Comparison of ENCODE assay signal across 8 cellular contexts in genomic region chr3:195624603-195625568, GRCh38. TPM values are rescaled to one million over a fixed set of nuclear protein-coding genes. Genes with fewer than 3 reads are reported as not detected.
DNase-seq lines count a peak whose midpoint lies in the region; ATAC-seq and TF ChIP-seq lines count a peak whose summit lies in the region.
"Not testable (repeated sequence)": the region's sequence is repeated elsewhere in the genome, so short reads cannot be mapped to it uniquely, and the experiment has no call there.

No MANE protein-coding gene starts in this region.

- H3K27me3 Mint-ChIP-seq in CD4-positive, alpha-beta memory T cell; activated naive CD4-positive, alpha-beta T cell treated with anti-CD3 and anti-CD28 coated beads for 36 hours (ENCODE audit: low read depth): not testable (repeated sequence)

- not testable (repeated sequence) for TF ChIP-seq CTCF in RWPE2 (IDR thresholded peaks at IDR 0.05; ENCODE audit: poor library complexity, severe bottlenecking); omental fat pad (IDR thresholded peaks at IDR 0.05)

- CTCF ChIA-PET in CD4-positive, alpha-beta memory T cell (lab: Charles Lee; ENCODE audit: partially characterized antibody); activated naive CD4-positive, alpha-beta T cell treated with anti-CD3 and anti-CD28 coated beads for 36 hours (lab: Charles Lee): not testable (repeated sequence)

- peak overlapping the region in 2 of 7 donors; percentile 40 to 68 for H3K27ac Mint-ChIP-seq in CD4-positive, alpha-beta memory T cell
- H3K27ac Mint-ChIP-seq in activated naive CD4-positive, alpha-beta T cell treated with anti-CD3 and anti-CD28 coated beads for 36 hours, result not testable (repeated sequence)

- peak; percentile 31 to 50 (median 36) for DNase-seq in CD4-positive, alpha-beta memory T cell
- peak; percentile 3 for DNase-seq in RWPE2 (ENCODE audit: low spot score)
- peak; percentile 17 for DNase-seq in activated naive CD4-positive, alpha-beta T cell treated with anti-CD3 and anti-CD28 coated beads for 36 hours
- DNase-seq in left cardiac atrium; omental fat pad (ENCODE audit: low spot score): not testable (repeated sequence)

- intact Hi-C loops in CD4-positive, alpha-beta memory T cell (cut with micrococcal nuclease), result loop anchor here (5.0 kb wide), 1 partner anchor 232 kb away; no protein-coding TSS in a partner anchor
- intact Hi-C loops in activated naive CD4-positive, alpha-beta T cell treated with anti-CD3 and anti-CD28 coated beads for 36 hours (cut with micrococcal nuclease); left cardiac atrium (cut with DNase I): not testable (repeated sequence)

- H3K9me3 ChIP-seq in CD4-positive, alpha-beta memory T cell (ENCODE audit: control insufficient read depth in 1 of 2, low read length in 2 of 2); RWPE2 (ENCODE audit: severe bottlenecking): not testable (repeated sequence)

- POLR2A ChIA-PET in CD4-positive, alpha-beta memory T cell (lab: Charles Lee; ENCODE audit: partially characterized antibody), result not testable (repeated sequence)

- not testable (repeated sequence) for H3K4me1 Mint-ChIP-seq in CD4-positive, alpha-beta memory T cell; activated naive CD4-positive, alpha-beta T cell treated with anti-CD3 and anti-CD28 coated beads for 36 hours (ENCODE audit: low read depth)

- peak overlapping the region in 7 of 8 donors; percentile 54 to 79 (median 71) for H3K4me3 Mint-ChIP-seq in CD4-positive, alpha-beta memory T cell
- peak overlapping the region; percentile 42 for H3K4me3 Mint-ChIP-seq in activated naive CD4-positive, alpha-beta T cell treated with anti-CD3 and anti-CD28 coated beads for 36 hours

- H3K4me1 ChIP-seq in CD4-positive, alpha-beta memory T cell (ENCODE audit: insufficient read depth, low read length); RWPE2 (ENCODE audit: insufficient read depth, poor library complexity, severe bottlenecking): not testable (repeated sequence)

- not testable (repeated sequence) for H3K9me3 Mint-ChIP-seq in CD4-positive, alpha-beta memory T cell; activated naive CD4-positive, alpha-beta T cell treated with anti-CD3 and anti-CD28 coated beads for 36 hours

- ATAC-seq in GM19395 (IDR thresholded peaks at IDR 0.05; ENCODE audit: unreplicated experiment), result peak; percentile 91
- peak; percentile 84 for ATAC-seq in HG02571 (IDR thresholded peaks at IDR 0.05; ENCODE audit: unreplicated experiment)
- peak; percentile 74 for ATAC-seq in HG03196 (IDR thresholded peaks at IDR 0.05; ENCODE audit: unreplicated experiment)
- peak; percentile 91 for ATAC-seq in RWPE2 (ENCODE audit: low read depth)
- peak; percentile 87 to 94 for ATAC-seq in left cardiac atrium
- ATAC-seq in omental fat pad (ENCODE audit: low FRiP score), result peak; percentile 81

- H3K4me3 ChIP-seq in CD4-positive, alpha-beta memory T cell (ENCODE audit: low read length in 2 of 2); RWPE2 (ENCODE audit: severe bottlenecking): not testable (repeated sequence)

- H3K36me3 ChIP-seq in CD4-positive, alpha-beta memory T cell (ENCODE audit: insufficient read depth, low read length); RWPE2 (ENCODE audit: low read depth): not testable (repeated sequence)

- not testable (repeated sequence) for H3K27ac ChIP-seq in CD4-positive, alpha-beta memory T cell (ENCODE audit: low read depth, low read length); RWPE2 (ENCODE audit: poor library complexity, severe bottlenecking)

- not testable (repeated sequence) for H3K36me3 Mint-ChIP-seq in CD4-positive, alpha-beta memory T cell; activated naive CD4-positive, alpha-beta T cell treated with anti-CD3 and anti-CD28 coated beads for 36 hours (ENCODE audit: low read depth)

- H3K27me3 ChIP-seq in CD4-positive, alpha-beta memory T cell (ENCODE audit: insufficient read depth, low read length); RWPE2 (ENCODE audit: insufficient read depth, poor library complexity, severe bottlenecking): not testable (repeated sequence)

RNA-seq across cellular contexts. Expression of gene APOD, which starts 41.1 kb away (rescaled TPM):
- not detected for total RNA-seq in CD4-positive, alpha-beta memory T cell
- polyA plus RNA-seq in CD4-positive, alpha-beta memory T cell, result not detected
- total RNA-seq in activated naive CD4-positive, alpha-beta T cell treated with anti-CD3 and anti-CD28 coated beads for 36 hours, result under 1 TPM in 1 of 2 experiments, not detected in 1; 0.44 TPM
- total RNA-seq in left cardiac atrium (100 to 1,000 TPM in 1 of 2 donors, 10 to 100 TPM in 1; 85.0 to 256 TPM), omental fat pad (1,000 to 10,000 TPM in 2 of 4 donors, 100 to 1,000 TPM in 2; 340 to 1,610 (median 888) TPM)

Comparison
In these comparisons a context has a peak if more than half of its experiments do, and no peak if none do; other contexts are left out.
1. RNA of gene APOD, which starts 41.1 kb away (total RNA-seq): 340 to 1,610 TPM in omental fat pad and 85.0 to 256 TPM in left cardiac atrium; 0.44 TPM in activated naive CD4-positive, alpha-beta T cell treated with anti-CD3 and anti-CD28 coated beads for 36 hours and not detected in CD4-positive, alpha-beta memory T cell; every median in the first group is over 10 times any median in the second.
2. Peak in every context shown above with its lines, with median percentiles within 50 percentile points of each other: ATAC-seq.